ENCODE assay signal across 40 cellular contexts in the genomic region with DNA sequence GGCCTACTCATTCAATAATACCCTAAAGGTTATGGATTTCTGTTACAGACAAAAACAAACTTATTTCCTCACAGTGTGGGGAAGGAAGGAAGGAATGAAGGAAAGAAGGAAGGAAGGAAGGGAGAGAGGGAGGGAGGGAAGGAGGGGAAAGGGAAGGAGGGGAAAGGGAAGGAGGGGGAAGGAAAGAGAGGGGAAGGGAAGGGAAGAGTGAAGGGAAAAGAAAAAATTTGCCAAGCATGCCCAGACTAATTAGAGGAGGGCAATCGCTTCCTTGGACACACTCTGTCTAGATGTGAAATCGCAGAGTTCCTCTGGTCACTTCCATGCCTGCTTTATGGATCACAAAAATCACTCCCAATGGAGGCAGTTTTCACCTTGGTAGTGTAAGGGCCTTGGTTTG.
"Had no signal": no experiment of that assay in that cellular context is flagged by ENCODE, and none has a peak within 500 bp of the region (broad histone marks: within the 10 kb centered on the region; RNA-seq: fewer than 3 reads in every experiment).

No MANE protein-coding gene starts in this region.

- DNase-seq: activated effector memory CD4-positive, alpha-beta T cell treated with anti-CD3 and anti-CD28 coated beads, Interleukin-2, amount 50 U/mL, for 16 hours; activated effector memory CD4-positive, alpha-beta T cell treated with Interleukin-2 at 50 U/mL for 16 hours; activated gamma-delta T cell; activated gamma-delta T cell treated with Interleukin-2 at 50 U/mL for 16 hours; activated naive CD4-positive, alpha-beta T cell; activated naive CD4-positive, alpha-beta T cell treated with anti-CD3 and anti-CD28 coated beads for 36 hours; activated naive CD4-positive, alpha-beta T cell treated with anti-CD3 and anti-CD28 coated beads, Interleukin-2, amount 10 ng/mL, durations not matched to agents 7 days and 5 days; activated naive CD4-positive, alpha-beta T cell treated with anti-CD3 and anti-CD28 coated beads, Interleukin-2, amount 50 U/mL, for 16 hours; activated naive CD4-positive, alpha-beta T cell treated with Interleukin-2 at 50 U/mL for 16 hours; activated naive CD8-positive, alpha-beta T cell treated with anti-CD3 and anti-CD28 coated beads for 36 hours; activated naive CD8-positive, alpha-beta T cell treated with anti-CD3 and anti-CD28 coated beads, Interleukin-2, amount 10 ng/mL, durations not matched to agents 7 days and 5 days; activated naive CD8-positive, alpha-beta T cell treated with anti-CD3 and anti-CD28 coated beads, Interleukin-2, amount 50 U/mL, for 24 hours; activated T-cell treated with anti-CD3 and anti-CD28 coated beads for 4 hours; activated T-cell treated with anti-CD3 and anti-CD28 coated beads, Interleukin-2, amount 50 U/mL, for 1 hour; activated T-cell treated with anti-CD3 and anti-CD28 coated beads, Interleukin-2, amount 50 U/mL, for 24 hours; activated T-cell treated with anti-CD3 and anti-CD28 coated beads, Interleukin-2, amount 50 U/mL, for 4 hours; activated T-cell treated with anti-CD3 and anti-CD28 coated beads, Interleukin-2, amount 50 U/mL, for 48 hours; activated T-cell treated with anti-CD3 and anti-CD28 coated beads, Interleukin-2, amount 50 U/mL, for 72 hours; adrenal gland; amniotic stem cell; amygdala; anterior cingulate cortex; aorta; body of pancreas; brain microvascular endothelial cell; caudate nucleus; central memory CD4-positive, alpha-beta T cell; cerebellar nuclear complex had no signal

- H3K27me3 Mint-ChIP-seq: activated naive CD4-positive, alpha-beta T cell treated with anti-CD3 and anti-CD28 coated beads, Interleukin-2, amount 10 ng/mL, durations not matched to agents 7 days and 5 days; activated naive CD4-positive, alpha-beta T cell treated with anti-CD3 and anti-CD28 coated beads, Interleukin-2, amount 50 U/mL, for 24 hours; activated naive CD8-positive, alpha-beta T cell; activated naive CD8-positive, alpha-beta T cell treated with anti-CD3 and anti-CD28 coated beads for 36 hours; activated naive CD8-positive, alpha-beta T cell treated with anti-CD3 and anti-CD28 coated beads, Interleukin-2, amount 10 ng/mL, durations not matched to agents 7 days and 5 days; activated naive CD8-positive, alpha-beta T cell treated with anti-CD3 and anti-CD28 coated beads, Interleukin-2, amount 50 U/mL, for 24 hours; activated T-cell treated with anti-CD3 and anti-CD28 coated beads, Interleukin-2, amount 50 U/mL, for 24 hours; activated T-helper 17 cell treated with anti-CD3 and anti-CD28 coated beads, Interleukin-2, amount 50 U/mL, for 72 hours; central memory CD8-positive, alpha-beta T cell had no signal

- H3K36me3 Mint-ChIP-seq: activated naive CD4-positive, alpha-beta T cell treated with anti-CD3 and anti-CD28 coated beads, Interleukin-2, amount 10 ng/mL, durations not matched to agents 7 days and 5 days; activated naive CD4-positive, alpha-beta T cell treated with anti-CD3 and anti-CD28 coated beads, Interleukin-2, amount 50 U/mL, for 24 hours; activated naive CD4-positive, alpha-beta T cell treated with anti-CD3 and anti-CD28 coated beads, Interleukin-2, amount 50 U/mL, for 72 hours; activated naive CD8-positive, alpha-beta T cell; activated naive CD8-positive, alpha-beta T cell treated with anti-CD3 and anti-CD28 coated beads for 36 hours; activated naive CD8-positive, alpha-beta T cell treated with anti-CD3 and anti-CD28 coated beads, Interleukin-2, amount 10 ng/mL, durations not matched to agents 7 days and 5 days had no signal

- H3K9me3 ChIP-seq: adrenal gland, ascending aorta, body of pancreas, breast epithelium had no signal

- H3K27me3 ChIP-seq: ascending aorta, body of pancreas, brain microvascular endothelial cell, breast epithelium, cardiac muscle cell had no signal

- FAIRE-seq: astrocyte, bronchial epithelial cell had no signal

- H3K4me1 Mint-ChIP-seq: activated naive CD4-positive, alpha-beta T cell treated with anti-CD3 and anti-CD28 coated beads, Interleukin-2, amount 10 ng/mL, durations not matched to agents 7 days and 5 days; activated naive CD4-positive, alpha-beta T cell treated with anti-CD3 and anti-CD28 coated beads, Interleukin-2, amount 50 U/mL, for 24 hours; activated naive CD8-positive, alpha-beta T cell treated with anti-CD3 and anti-CD28 coated beads for 36 hours; activated naive CD8-positive, alpha-beta T cell treated with anti-CD3 and anti-CD28 coated beads, Interleukin-2, amount 10 ng/mL, durations not matched to agents 7 days and 5 days; activated naive CD8-positive, alpha-beta T cell treated with anti-CD3 and anti-CD28 coated beads, Interleukin-2, amount 50 U/mL, for 24 hours; activated T-helper 17 cell treated with anti-CD3 and anti-CD28 coated beads, Interleukin-2, amount 50 U/mL, for 72 hours; central memory CD8-positive, alpha-beta T cell had no signal

- H3K27ac Mint-ChIP-seq: activated naive CD4-positive, alpha-beta T cell treated with anti-CD3 and anti-CD28 coated beads for 36 hours; activated naive CD4-positive, alpha-beta T cell treated with anti-CD3 and anti-CD28 coated beads, Interleukin-2, amount 10 ng/mL, durations not matched to agents 7 days and 5 days; activated naive CD4-positive, alpha-beta T cell treated with anti-CD3 and anti-CD28 coated beads, Interleukin-2, amount 50 U/mL, for 24 hours; activated naive CD4-positive, alpha-beta T cell treated with anti-CD3 and anti-CD28 coated beads, Interleukin-2, amount 50 U/mL, for 72 hours; activated naive CD8-positive, alpha-beta T cell; activated naive CD8-positive, alpha-beta T cell treated with anti-CD3 and anti-CD28 coated beads for 36 hours; activated naive CD8-positive, alpha-beta T cell treated with anti-CD3 and anti-CD28 coated beads, Interleukin-2, amount 10 ng/mL, durations not matched to agents 7 days and 5 days; activated naive CD8-positive, alpha-beta T cell treated with anti-CD3 and anti-CD28 coated beads, Interleukin-2, amount 50 U/mL, for 24 hours; activated T-cell treated with anti-CD3 and anti-CD28 coated beads, Interleukin-2, amount 50 U/mL, for 24 hours; activated T-cell treated with anti-CD3 and anti-CD28 coated beads, Interleukin-2, amount 50 U/mL, for 72 hours; activated T-helper 1 cell treated with anti-CD3 and anti-CD28 coated beads, Interleukin-12 subunit alpha, Interleukin-12 subunit beta, Interleukin-2, Interleukin-4 antibody, amounts not matched to agents 30 ng/mL and 10 ng/mL and 1 ng/mL, durations not matched to agents 14 hours and 24 hours and 36 hours; activated T-helper 17 cell treated with anti-CD3 and anti-CD28 coated beads, Interleukin-2, amount 50 U/mL, for 72 hours; activated T-helper 2 cell treated with anti-CD3 and anti-CD28 coated beads, Interferon-gamma antibody, Interleukin-2, Interleukin-4, amounts not matched to agents 10 μg/mL and 5 μg/mL and 100 μg/mL, durations not matched to agents 14 hours and 24 hours and 36 hours had no signal

- H3K27ac ChIP-seq: adrenal gland, ascending aorta, body of pancreas, brain microvascular endothelial cell, breast epithelium, cardiac muscle cell had no signal

- H3K4me1 ChIP-seq: adrenal gland, ascending aorta, body of pancreas, breast epithelium had no signal

- ATAC-seq: activated naive CD4-positive, alpha-beta T cell treated with anti-CD3 and anti-CD28 coated beads, Interleukin-2, amount 50 U/mL, for 72 hours; activated naive CD8-positive, alpha-beta T cell treated with anti-CD3 and anti-CD28 coated beads, Interleukin-2, amount 50 U/mL, for 24 hours; activated T-cell treated with anti-CD3 and anti-CD28 coated beads, Interleukin-2, amount 50 U/mL, for 4 hours; activated T-cell treated with anti-CD3 and anti-CD28 coated beads, Interleukin-2, amount 50 U/mL, for 72 hours; activated T-helper 17 cell treated with anti-CD3 and anti-CD28 coated beads, Interleukin-2, amount 50 U/mL, for 72 hours; body of pancreas had no signal

- H3K4me3 ChIP-seq: adrenal gland, ascending aorta, body of pancreas, breast epithelium, cardiac muscle cell had no signal

- H3K36me3 ChIP-seq: adrenal gland, ascending aorta, brain microvascular endothelial cell, breast epithelium, cardiac muscle cell had no signal

- H3K4me3 Mint-ChIP-seq: activated naive CD4-positive, alpha-beta T cell treated with anti-CD3 and anti-CD28 coated beads for 36 hours; activated naive CD4-positive, alpha-beta T cell treated with anti-CD3 and anti-CD28 coated beads, Interleukin-2, amount 10 ng/mL, durations not matched to agents 7 days and 5 days; activated naive CD4-positive, alpha-beta T cell treated with anti-CD3 and anti-CD28 coated beads, Interleukin-2, amount 50 U/mL, for 24 hours; activated naive CD8-positive, alpha-beta T cell; activated naive CD8-positive, alpha-beta T cell treated with anti-CD3 and anti-CD28 coated beads for 36 hours; activated naive CD8-positive, alpha-beta T cell treated with anti-CD3 and anti-CD28 coated beads, Interleukin-2, amount 10 ng/mL, durations not matched to agents 7 days and 5 days; activated naive CD8-positive, alpha-beta T cell treated with anti-CD3 and anti-CD28 coated beads, Interleukin-2, amount 50 U/mL, for 24 hours; activated T-cell treated with anti-CD3 and anti-CD28 coated beads, Interleukin-2, amount 50 U/mL, for 24 hours; activated T-cell treated with anti-CD3 and anti-CD28 coated beads, Interleukin-2, amount 50 U/mL, for 4 hours; activated T-cell treated with anti-CD3 and anti-CD28 coated beads, Interleukin-2, amount 50 U/mL, for 72 hours; activated T-helper 1 cell treated with anti-CD3 and anti-CD28 coated beads, Interleukin-12 subunit alpha, Interleukin-12 subunit beta, Interleukin-2, Interleukin-4 antibody, amounts not matched to agents 30 ng/mL and 10 ng/mL and 1 ng/mL, durations not matched to agents 14 hours and 24 hours and 36 hours; activated T-helper 17 cell treated with anti-CD3 and anti-CD28 coated beads, Interleukin-2, amount 50 U/mL, for 72 hours; central memory CD8-positive, alpha-beta T cell had no signal
